In genomic region chr2:216661639-216662375, GRCh38 we compare ENCODE assay signal across 13 cellular contexts. TPM values are rescaled to one million over a fixed set of nuclear protein-coding genes. Genes with fewer than 3 reads are reported as not detected.
DNase-seq lines count a peak whose midpoint lies in the region; ATAC-seq and TF ChIP-seq lines count a peak whose summit lies in the region.
"Had no signal": no experiment of that assay in that cellular context is flagged by ENCODE, and none has a peak within 500 bp of the region (broad histone marks: within the 10 kb centered on the region; RNA-seq: fewer than 3 reads in every experiment).

No MANE protein-coding gene starts in this region.

- no peaks in the 10 kb centered on the region for H3K27me3 ChIP-seq in esophagus muscularis mucosa
- H3K27me3 ChIP-seq: adrenal gland had no signal

- H3K27me3 Mint-ChIP-seq in stimulated activated naive CD8-positive, alpha-beta T cell treated with anti-CD3 and anti-CD28 coated beads, Interleukin-15, amount 100 ng/mL, for 72 hours = peaks cover 6% of the 10 kb centered on the region
- no peaks in the 10 kb centered on the region for H3K27me3 Mint-ChIP-seq in activated T-cell treated with anti-CD3 and anti-CD28 coated beads, Interleukin-2, amount 50 U/mL, for 72 hours (ENCODE audit: low read depth)

- no peak overlapping the region for H3K27ac ChIP-seq in OCI-LY7 (ENCODE audit: low read depth, low read length, poor library complexity, severe bottlenecking)
- H3K27ac ChIP-seq in esophagus muscularis mucosa (replicated peaks in 1 of 4) = peak overlapping the region in 1 of 4 donors; percentile 13
- H3K27ac ChIP-seq: adrenal gland had no signal

- no peaks in the 10 kb centered on the region for H3K9me2 ChIP-seq in OCI-LY7 (ENCODE audit: insufficient read depth, low read length)

- TF ChIP-seq POLR2A in esophagus muscularis mucosa (IDR thresholded peaks at IDR 0.05; ENCODE audit: low read depth) = no peak

- H3K27ac Mint-ChIP-seq in stimulated activated naive CD8-positive, alpha-beta T cell treated with anti-CD3 and anti-CD28 coated beads, Interleukin-15, amount 100 ng/mL, for 72 hours = no peak overlapping the region
- no peak overlapping the region for H3K27ac Mint-ChIP-seq in activated T-cell treated with anti-CD3 and anti-CD28 coated beads, Interleukin-2, amount 50 U/mL, for 72 hours
- H3K27ac Mint-ChIP-seq: CD8-positive, alpha-beta memory T cell; memory B cell; T-helper 17 cell had no signal

- H3K9me3 Mint-ChIP-seq in stimulated activated naive CD8-positive, alpha-beta T cell treated with anti-CD3 and anti-CD28 coated beads, Interleukin-15, amount 100 ng/mL, for 72 hours = no peaks in the 10 kb centered on the region
- H3K9me3 Mint-ChIP-seq in activated T-cell treated with anti-CD3 and anti-CD28 coated beads, Interleukin-2, amount 50 U/mL, for 72 hours = no peaks in the 10 kb centered on the region
- H3K9me3 Mint-ChIP-seq: CD8-positive, alpha-beta memory T cell; memory B cell had no signal

- ATAC-seq in stimulated activated naive CD8-positive, alpha-beta T cell treated with anti-CD3 and anti-CD28 coated beads, Interleukin-15, Interleukin-2, amounts not matched to agents 100 U/mL and 50 U/mL, for 24 hours = no peak
- no peak for ATAC-seq in stimulated activated naive CD8-positive, alpha-beta T cell treated with anti-CD3 and anti-CD28 coated beads, Interleukin-15, amount 100 ng/mL, for 72 hours
- ATAC-seq in GM21447 (IDR thresholded peaks at IDR 0.05; ENCODE audit: unreplicated experiment) (no peak), HG02840 (IDR thresholded peaks at IDR 0.05; ENCODE audit: low FRiP score, unreplicated experiment) (no peak)
- no peak for ATAC-seq in activated T-cell treated with anti-CD3 and anti-CD28 coated beads, Interleukin-2, amount 50 U/mL, for 72 hours (replicated peaks in 1 of 2)
- ATAC-seq: T-helper 17 cell had no signal

- H3K4me1 Mint-ChIP-seq in stimulated activated naive CD8-positive, alpha-beta T cell treated with anti-CD3 and anti-CD28 coated beads, Interleukin-15, amount 100 ng/mL, for 72 hours = peaks cover 10% of the 10 kb centered on the region
- H3K4me1 Mint-ChIP-seq in activated T-cell treated with anti-CD3 and anti-CD28 coated beads, Interleukin-2, amount 50 U/mL, for 72 hours (ENCODE audit: low read depth) = no peaks in the 10 kb centered on the region
- H3K4me1 Mint-ChIP-seq: CD8-positive, alpha-beta memory T cell had no signal

- CTCF ChIA-PET in OCI-LY7 (lab: Charles Lee; ENCODE audit: unreplicated experiment) = no interaction called here

- H3K36me3 Mint-ChIP-seq in activated T-cell treated with anti-CD3 and anti-CD28 coated beads, Interleukin-2, amount 50 U/mL, for 72 hours (ENCODE audit: insufficient read depth in 2 of 2) = no peaks in the 10 kb centered on the region
- H3K36me3 Mint-ChIP-seq: CD8-positive, alpha-beta memory T cell; memory B cell had no signal

- BruUV-seq in OCI-LY7 (replicated peaks; lab: Mats Ljungman, UMichigan) = no TSS peak

- no peaks in the 10 kb centered on the region for H3K79me2 ChIP-seq in OCI-LY7 (ENCODE audit: insufficient read depth, low read depth, low read length)

- H3K36me3 ChIP-seq in OCI-LY7 (ENCODE audit: insufficient read depth, low read length) = no peaks in the 10 kb centered on the region
- peaks cover 0 to 40% (median 34%) of the 10 kb centered on the region in 4 donors for H3K36me3 ChIP-seq in esophagus muscularis mucosa
- H3K36me3 ChIP-seq: adrenal gland had no signal

- no peak overlapping the region for H2AFZ ChIP-seq in OCI-LY7 (ENCODE audit: low read length)

- no peak overlapping the region for H3K4me3 ChIP-seq in OCI-LY7 (ENCODE audit: low read depth, low read length, poor library complexity, severe bottlenecking)
- no peak overlapping the region for H3K4me3 ChIP-seq in esophagus muscularis mucosa
- H3K4me3 ChIP-seq: adrenal gland had no signal

- no peaks in the 10 kb centered on the region for H3K9me3 ChIP-seq in OCI-LY7 (ENCODE audit: low read length)
- no peaks in the 10 kb centered on the region for H3K9me3 ChIP-seq in esophagus muscularis mucosa
- H3K9me3 ChIP-seq: adrenal gland had no signal

- TF ChIP-seq EP300 in esophagus muscularis mucosa (IDR thresholded peaks at IDR 0.05) = no peak

- H3K4me3 Mint-ChIP-seq in stimulated activated naive CD8-positive, alpha-beta T cell treated with anti-CD3 and anti-CD28 coated beads, Interleukin-15, amount 100 ng/mL, for 72 hours = no peak overlapping the region
- no peak overlapping the region for H3K4me3 Mint-ChIP-seq in activated T-cell treated with anti-CD3 and anti-CD28 coated beads, Interleukin-2, amount 50 U/mL, for 72 hours
- H3K4me3 Mint-ChIP-seq: CD8-positive, alpha-beta memory T cell; memory B cell; T-helper 17 cell had no signal

- H3K4me1 ChIP-seq in OCI-LY7 (ENCODE audit: insufficient read depth, low read length, poor library complexity, severe bottlenecking) = no peaks in the 10 kb centered on the region
- H3K4me1 ChIP-seq in esophagus muscularis mucosa = peaks cover 19 to 51% (median 51%) of the 10 kb centered on the region in 4 donors

- DNase-seq in stimulated activated naive CD8-positive, alpha-beta T cell treated with anti-CD3 and anti-CD28 coated beads, Interleukin-15, Interleukin-2, amounts not matched to agents 100 U/mL and 50 U/mL, for 24 hours = peak; percentile 30
- DNase-seq in stimulated activated naive CD8-positive, alpha-beta T cell treated with anti-CD3 and anti-CD28 coated beads, Interleukin-15, amount 100 ng/mL, for 72 hours = no peak
- DNase-seq in OCI-LY7 (ENCODE audit: low spot score) (peak; percentile 8), esophagus muscularis mucosa (ENCODE audit: extremely low spot score) (no peak), NCI-H1694 (lab: John Stamatoyannopoulos, UW) (no peak)
- DNase-seq in activated T-cell treated with anti-CD3 and anti-CD28 coated beads, Interleukin-2, amount 50 U/mL, for 72 hours = no peak
- DNase-seq: adrenal gland, hippocampal formation, T-helper 17 cell had no signal

- POLR2A ChIA-PET in OCI-LY7 (lab: Charles Lee) = interaction anchor here (0.6 to 1.0 kb wide), 2 partner anchors 43 to 146 kb away, joined by 3 to 6 read pairs; no protein-coding TSS in a partner anchor

- intact Hi-C loops in OCI-LY7 (cut with micrococcal nuclease; ENCODE audit: unreplicated experiment) = loop anchor here (10.0 kb wide), 1 partner anchor 437 kb away; no protein-coding TSS in a partner anchor
- intact Hi-C loops in esophagus muscularis mucosa (cut with DNase I) = no loop called here

- no peak overlapping the region for H3K4me2 ChIP-seq in OCI-LY7 (ENCODE audit: low read length)

- H4K20me1 ChIP-seq in OCI-LY7 (ENCODE audit: insufficient read depth, low read length) = no peaks in the 10 kb centered on the region

- 82% methylated on average over 10 of the region's 20 CpGs for WGBS in esophagus muscularis mucosa

- TF ChIP-seq CTCF in OCI-LY7 (conservative IDR thresholded peaks at IDR 0.05; ENCODE audit: low read length) (peak; percentile 24; the same call in 1 of the 2 replicates), esophagus muscularis mucosa (IDR thresholded peaks at IDR 0.05) (peak in 2 of 3 experiments; percentile 10 to 25)

RNA-seq across cellular contexts. Expression of gene IGFBP2, which starts 28.6 kb away (rescaled TPM):
- total RNA-seq in OCI-LY7 (2014; rRNA removed; shearing (Covaris generic)) = 0.66 and 0.75 TPM in 2 replicates
- total RNA-seq in OCI-LY7 (2022) (0.81 TPM in 1 of 2 replicates, not detected in the other), esophagus muscularis mucosa (100 to 1,000 TPM; 188 to 446 (median 280) TPM)
- 1 to 10 TPM; 3.6 to 7.4 TPM for total RNA-seq in activated T-cell treated with anti-CD3 and anti-CD28 coated beads, Interleukin-2, amount 50 U/mL, for 72 hours

RNA-seq across cellular contexts. Expression of gene IGFBP5, which starts 33.5 kb away (rescaled TPM):
- not detected in 2 replicates for total RNA-seq in OCI-LY7 (2014; rRNA removed; shearing (Covaris generic))
- total RNA-seq in OCI-LY7 (2022) (not detected in 2 replicates), esophagus muscularis mucosa (1,000 to 10,000 TPM in 1 of 4 donors, 100 to 1,000 TPM in 3; 547 to 1,471 (median 705) TPM)
- total RNA-seq in activated T-cell treated with anti-CD3 and anti-CD28 coated beads, Interleukin-2, amount 50 U/mL, for 72 hours = not detected
- total RNA-seq: CD8-positive, alpha-beta memory T cell; T-helper 17 cell had no signal

Comparison
In these comparisons a context has a peak if more than half of its experiments do, and no peak if none do; other contexts are left out.
1. DNase-seq: peak in stimulated activated naive CD8-positive, alpha-beta T cell treated with anti-CD3 and anti-CD28 coated beads, Interleukin-15, Interleukin-2, amounts not matched to agents 100 U/mL and 50 U/mL, for 24 hours (single experiment) and OCI-LY7 (single experiment); none in stimulated activated naive CD8-positive, alpha-beta T cell treated with anti-CD3 and anti-CD28 coated beads, Interleukin-15, amount 100 ng/mL, for 72 hours (0 of 2), esophagus muscularis mucosa (single experiment), activated T-cell treated with anti-CD3 and anti-CD28 coated beads, Interleukin-2, amount 50 U/mL, for 72 hours (0 of 2) and NCI-H1694 (single experiment).
2. RNA of gene IGFBP2, which starts 28.6 kb away (total RNA-seq): 188 to 446 TPM in esophagus muscularis mucosa; 3.6 to 7.4 TPM in activated T-cell treated with anti-CD3 and anti-CD28 coated beads, Interleukin-2, amount 50 U/mL, for 72 hours and 0.66 to 0.81 TPM in OCI-LY7; every median in the first group is over 10 times any median in the second.
3. RNA of gene IGFBP5, which starts 33.5 kb away (total RNA-seq): 547 to 1,471 TPM in esophagus muscularis mucosa; not detected in activated T-cell treated with anti-CD3 and anti-CD28 coated beads, Interleukin-2, amount 50 U/mL, for 72 hours and not detected in OCI-LY7; every median in the first group is over 100 times any median in the second.